ENCODE assay signal across 14 cellular contexts in genomic region chr7:157930441-157930840, GRCh38.
"Had no signal": no experiment of that assay in that cellular context is flagged by ENCODE, and none has a peak within 500 bp of the region (broad histone marks: within the 10 kb centered on the region; RNA-seq: fewer than 3 reads in every experiment).

No MANE protein-coding gene starts in this region.

- H3K36me3 ChIP-seq: brain microvascular endothelial cell, lower lobe of right lung, neural progenitor cell, upper lobe of left lung had no signal

- H3K27me3 ChIP-seq: brain microvascular endothelial cell, neural progenitor cell, upper lobe of left lung had no signal

- H3K27ac ChIP-seq: brain microvascular endothelial cell, lower lobe of right lung, neural progenitor cell, parathyroid adenoma, upper lobe of left lung had no signal

- ATAC-seq: activated CD8-positive, alpha-beta T cell treated with anti-CD3 and anti-CD28 coated beads, Interleukin-2, amount 10 ng/mL, durations not matched to agents 7 days and 5 days; esophagus mucosa; lower lobe of right lung; stimulated activated naive CD8-positive, alpha-beta T cell treated with anti-CD3 and anti-CD28 coated beads, Interleukin-15, Interleukin-2, amounts not matched to agents 100 U/mL and 50 U/mL, for 24 hours had no signal

- DNase-seq: activated CD4-positive, alpha-beta T cell treated with anti-CD3 and anti-CD28 coated beads for 48 hours; activated CD8-positive, alpha-beta T cell treated with anti-CD3 and anti-CD28 coated beads, Interleukin-2, amount 10 ng/mL, durations not matched to agents 7 days and 5 days; activated effector memory CD4-positive, alpha-beta T cell treated with Interleukin-2 at 50 U/mL for 16 hours; brain microvascular endothelial cell; hippocampal formation; lower lobe of right lung; stimulated activated CD4-positive, alpha-beta T cell treated with anti-CD3 and anti-CD28 coated beads, Interleukin-2, amount 100 ng/mL, for 48 hours; stimulated activated naive CD8-positive, alpha-beta T cell treated with anti-CD3 and anti-CD28 coated beads, Interleukin-15, Interleukin-2, amounts not matched to agents 100 U/mL and 50 U/mL, for 24 hours; upper lobe of left lung had no signal

- H3K4me3 Mint-ChIP-seq: activated CD8-positive, alpha-beta T cell treated with anti-CD3 and anti-CD28 coated beads, Interleukin-2, amount 10 ng/mL, durations not matched to agents 7 days and 5 days; activated naive CD8-positive, alpha-beta T cell; mesothelial cell of epicardium; neural progenitor cell had no signal

- H3K27me3 Mint-ChIP-seq: activated naive CD8-positive, alpha-beta T cell had no signal

- H3K9me3 ChIP-seq: lower lobe of right lung had no signal

- H3K4me3 ChIP-seq: lower lobe of right lung, neural progenitor cell, upper lobe of left lung had no signal

- H3K27ac Mint-ChIP-seq: activated CD8-positive, alpha-beta T cell treated with anti-CD3 and anti-CD28 coated beads, Interleukin-2, amount 10 ng/mL, durations not matched to agents 7 days and 5 days; activated naive CD8-positive, alpha-beta T cell; mesothelial cell of epicardium had no signal

- H3K4me1 Mint-ChIP-seq: mesothelial cell of epicardium had no signal

- H3K4me1 ChIP-seq: lower lobe of right lung, parathyroid adenoma, upper lobe of left lung had no signal
